1 cellular context compared by ENCODE assay signal in the genomic region with DNA sequence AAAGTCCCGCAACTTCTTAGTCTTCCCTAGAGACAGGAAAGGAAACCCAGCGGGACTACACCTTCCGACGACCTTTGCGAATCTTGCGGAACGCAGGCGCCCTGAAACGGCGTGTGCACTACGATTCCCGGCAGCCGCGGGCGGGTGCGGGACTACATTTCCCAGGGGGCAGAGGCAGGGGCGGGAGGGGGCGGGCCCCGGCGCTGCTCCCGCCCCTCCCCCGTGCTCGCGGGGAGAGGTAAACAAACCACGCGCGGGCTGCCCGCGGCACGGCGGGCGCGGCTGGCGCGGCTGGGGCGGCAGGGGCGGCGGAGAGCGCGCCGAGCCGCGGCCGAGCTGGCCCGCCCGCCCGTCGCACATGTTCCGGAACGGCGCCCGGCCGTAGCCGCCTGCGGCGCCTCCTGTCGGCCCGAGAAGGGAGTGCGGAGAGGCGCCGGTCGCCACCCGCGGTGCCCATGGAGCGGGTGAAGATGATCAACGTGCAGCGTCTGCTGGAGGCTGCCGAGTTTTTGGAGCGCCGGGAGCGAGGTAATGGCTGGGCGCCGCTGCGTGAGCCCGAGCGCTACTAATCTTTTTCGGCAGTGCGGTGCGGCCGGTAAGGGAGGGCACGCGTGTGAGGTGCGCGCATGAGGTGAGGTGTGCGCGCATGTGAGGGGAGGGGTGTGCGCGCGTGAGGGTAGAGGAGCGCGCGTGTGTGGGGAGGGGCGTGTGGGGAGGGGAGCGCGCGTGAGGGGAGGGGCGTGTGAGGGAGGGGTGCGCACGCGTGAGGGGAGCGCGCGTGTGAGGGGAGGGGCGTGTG.
A peak's percentile ranks its signal among the peaks of the same experiment; 100 is the strongest.
TF ChIP-seq lines count a peak whose summit lies in the region.

No MANE protein-coding gene starts in this region.

TF ChIP-seq in HepG2, 621 proteins besides CTCF, POLR2A, EP300 and RAD21 (continued from another document and continues in another):
- TF ChIP-seq ZNF512 (CRISPR knock-in tag; IDR thresholded peaks at IDR 0.05) = no peak
- TF ChIP-seq ZBTB46 (CRISPR knock-in tag; IDR thresholded peaks at IDR 0.05; ENCODE audit: borderline replicate concordance) = no peak
- TF ChIP-seq PLRG1 (conservative IDR thresholded peaks at IDR 0.05) = no peak
- no peak for TF ChIP-seq REPIN1 (CRISPR knock-in tag; IDR thresholded peaks at IDR 0.05; ENCODE audit: borderline replicate concordance, low read depth)
- no peak for TF ChIP-seq ZNF777 (CRISPR knock-in tag; IDR thresholded peaks at IDR 0.05)
- no peak for TF ChIP-seq ZNF275 (CRISPR knock-in tag; IDR thresholded peaks at IDR 0.05; ENCODE audit: borderline replicate concordance)
- no peak; the same call in 1 of the 2 replicates for TF ChIP-seq TAF1 (CRISPR knock-in tag; IDR thresholded peaks at IDR 0.05)
- no peak for TF ChIP-seq ZNF546 (CRISPR knock-in tag; conservative IDR thresholded peaks at IDR 0.05)
- TF ChIP-seq THAP8 (CRISPR knock-in tag; IDR thresholded peaks at IDR 0.05; ENCODE audit: borderline replicate concordance) = no peak
- TF ChIP-seq KDM1A (CRISPR knock-in tag; IDR thresholded peaks at IDR 0.05) = no peak
- TF ChIP-seq SRY (CRISPR knock-in tag; IDR thresholded peaks at IDR 0.05) = no peak
- TF ChIP-seq PHF8 (CRISPR knock-in tag; IDR thresholded peaks at IDR 0.05) = peak; percentile 72
- TF ChIP-seq, protein P1, sequence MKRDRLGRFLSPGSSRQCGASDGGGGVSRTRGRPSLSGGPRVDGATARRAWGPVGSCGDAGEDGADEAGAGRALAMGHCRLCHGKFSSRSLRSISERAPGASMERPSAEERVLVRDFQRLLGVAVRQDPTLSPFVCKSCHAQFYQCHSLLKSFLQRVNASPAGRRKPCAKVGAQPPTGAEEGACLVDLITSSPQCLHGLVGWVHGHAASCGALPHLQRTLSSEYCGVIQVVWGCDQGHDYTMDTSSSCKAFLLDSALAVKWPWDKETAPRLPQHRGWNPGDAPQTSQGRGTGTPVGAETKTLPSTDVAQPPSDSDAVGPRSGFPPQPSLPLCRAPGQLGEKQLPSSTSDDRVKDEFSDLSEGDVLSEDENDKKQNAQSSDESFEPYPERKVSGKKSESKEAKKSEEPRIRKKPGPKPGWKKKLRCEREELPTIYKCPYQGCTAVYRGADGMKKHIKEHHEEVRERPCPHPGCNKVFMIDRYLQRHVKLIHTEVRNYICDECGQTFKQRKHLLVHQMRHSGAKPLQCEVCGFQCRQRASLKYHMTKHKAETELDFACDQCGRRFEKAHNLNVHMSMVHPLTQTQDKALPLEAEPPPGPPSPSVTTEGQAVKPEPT (CRISPR knock-in tag; IDR thresholded peaks at IDR 0.05; ENCODE audit: low read depth) = no peak
- TF ChIP-seq, protein P2, sequence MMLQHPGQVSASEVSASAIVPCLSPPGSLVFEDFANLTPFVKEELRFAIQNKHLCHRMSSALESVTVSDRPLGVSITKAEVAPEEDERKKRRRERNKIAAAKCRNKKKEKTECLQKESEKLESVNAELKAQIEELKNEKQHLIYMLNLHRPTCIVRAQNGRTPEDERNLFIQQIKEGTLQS (CRISPR knock-in tag; IDR thresholded peaks at IDR 0.05) = no peak
- TF ChIP-seq ZNF30 (CRISPR knock-in tag; IDR thresholded peaks at IDR 0.05) = no peak
- no peak for TF ChIP-seq ZUFSP (CRISPR knock-in tag; IDR thresholded peaks at IDR 0.05; ENCODE audit: borderline replicate concordance)
- TF ChIP-seq ZNF841 (CRISPR knock-in tag; IDR thresholded peaks at IDR 0.05; ENCODE audit: borderline replicate concordance) = no peak
- no peak for TF ChIP-seq ZSCAN9 (CRISPR knock-in tag; IDR thresholded peaks at IDR 0.05; ENCODE audit: borderline replicate concordance)
- TF ChIP-seq RELA (CRISPR knock-in tag; IDR thresholded peaks at IDR 0.05) = no peak
- TF ChIP-seq KLF11 (CRISPR knock-in tag; IDR thresholded peaks at IDR 0.05) = no peak
- TF ChIP-seq, protein P3, sequence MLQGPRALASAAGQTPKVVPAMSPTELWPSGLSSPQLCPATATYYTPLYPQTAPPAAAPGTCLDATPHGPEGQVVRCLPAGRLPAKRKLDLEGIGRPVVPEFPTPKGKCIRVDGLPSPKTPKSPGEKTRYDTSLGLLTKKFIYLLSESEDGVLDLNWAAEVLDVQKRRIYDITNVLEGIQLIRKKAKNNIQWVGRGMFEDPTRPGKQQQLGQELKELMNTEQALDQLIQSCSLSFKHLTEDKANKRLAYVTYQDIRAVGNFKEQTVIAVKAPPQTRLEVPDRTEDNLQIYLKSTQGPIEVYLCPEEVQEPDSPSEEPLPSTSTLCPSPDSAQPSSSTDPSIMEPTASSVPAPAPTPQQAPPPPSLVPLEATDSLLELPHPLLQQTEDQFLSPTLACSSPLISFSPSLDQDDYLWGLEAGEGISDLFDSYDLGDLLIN (CRISPR knock-in tag; IDR thresholded peaks at IDR 0.05; ENCODE audit: borderline replicate concordance) = 0 out of 2 replicates have a peak, but pooled peaks have one; percentile 61
- TF ChIP-seq ZNF10 (CRISPR knock-in tag; IDR thresholded peaks at IDR 0.05; ENCODE audit: borderline replicate concordance, low read depth) = no peak
- TF ChIP-seq NR2C2 (CRISPR knock-in tag; IDR thresholded peaks at IDR 0.05; ENCODE audit: borderline replicate concordance) = peak; percentile 68
- no peak for TF ChIP-seq GFI1 (CRISPR knock-in tag; IDR thresholded peaks at IDR 0.05; ENCODE audit: borderline replicate concordance)
- TF ChIP-seq ZNF761 (CRISPR knock-in tag; conservative IDR thresholded peaks at IDR 0.05) = no peak
- TF ChIP-seq ZNF580 (CRISPR knock-in tag; IDR thresholded peaks at IDR 0.05; ENCODE audit: borderline replicate concordance, low read depth) = no peak
- TF ChIP-seq ZNF607 (CRISPR knock-in tag; IDR thresholded peaks at IDR 0.05; ENCODE audit: borderline replicate concordance) = no peak
- TF ChIP-seq CHD2 (IDR thresholded peaks at IDR 0.05; ENCODE audit: low read depth, low read length) = peak; percentile 71
- no peak for TF ChIP-seq KLF13 (CRISPR knock-in tag; IDR thresholded peaks at IDR 0.05)
- no peak for TF ChIP-seq ZBTB43 (CRISPR knock-in tag; conservative IDR thresholded peaks at IDR 0.05)
- TF ChIP-seq, protein P4, sequence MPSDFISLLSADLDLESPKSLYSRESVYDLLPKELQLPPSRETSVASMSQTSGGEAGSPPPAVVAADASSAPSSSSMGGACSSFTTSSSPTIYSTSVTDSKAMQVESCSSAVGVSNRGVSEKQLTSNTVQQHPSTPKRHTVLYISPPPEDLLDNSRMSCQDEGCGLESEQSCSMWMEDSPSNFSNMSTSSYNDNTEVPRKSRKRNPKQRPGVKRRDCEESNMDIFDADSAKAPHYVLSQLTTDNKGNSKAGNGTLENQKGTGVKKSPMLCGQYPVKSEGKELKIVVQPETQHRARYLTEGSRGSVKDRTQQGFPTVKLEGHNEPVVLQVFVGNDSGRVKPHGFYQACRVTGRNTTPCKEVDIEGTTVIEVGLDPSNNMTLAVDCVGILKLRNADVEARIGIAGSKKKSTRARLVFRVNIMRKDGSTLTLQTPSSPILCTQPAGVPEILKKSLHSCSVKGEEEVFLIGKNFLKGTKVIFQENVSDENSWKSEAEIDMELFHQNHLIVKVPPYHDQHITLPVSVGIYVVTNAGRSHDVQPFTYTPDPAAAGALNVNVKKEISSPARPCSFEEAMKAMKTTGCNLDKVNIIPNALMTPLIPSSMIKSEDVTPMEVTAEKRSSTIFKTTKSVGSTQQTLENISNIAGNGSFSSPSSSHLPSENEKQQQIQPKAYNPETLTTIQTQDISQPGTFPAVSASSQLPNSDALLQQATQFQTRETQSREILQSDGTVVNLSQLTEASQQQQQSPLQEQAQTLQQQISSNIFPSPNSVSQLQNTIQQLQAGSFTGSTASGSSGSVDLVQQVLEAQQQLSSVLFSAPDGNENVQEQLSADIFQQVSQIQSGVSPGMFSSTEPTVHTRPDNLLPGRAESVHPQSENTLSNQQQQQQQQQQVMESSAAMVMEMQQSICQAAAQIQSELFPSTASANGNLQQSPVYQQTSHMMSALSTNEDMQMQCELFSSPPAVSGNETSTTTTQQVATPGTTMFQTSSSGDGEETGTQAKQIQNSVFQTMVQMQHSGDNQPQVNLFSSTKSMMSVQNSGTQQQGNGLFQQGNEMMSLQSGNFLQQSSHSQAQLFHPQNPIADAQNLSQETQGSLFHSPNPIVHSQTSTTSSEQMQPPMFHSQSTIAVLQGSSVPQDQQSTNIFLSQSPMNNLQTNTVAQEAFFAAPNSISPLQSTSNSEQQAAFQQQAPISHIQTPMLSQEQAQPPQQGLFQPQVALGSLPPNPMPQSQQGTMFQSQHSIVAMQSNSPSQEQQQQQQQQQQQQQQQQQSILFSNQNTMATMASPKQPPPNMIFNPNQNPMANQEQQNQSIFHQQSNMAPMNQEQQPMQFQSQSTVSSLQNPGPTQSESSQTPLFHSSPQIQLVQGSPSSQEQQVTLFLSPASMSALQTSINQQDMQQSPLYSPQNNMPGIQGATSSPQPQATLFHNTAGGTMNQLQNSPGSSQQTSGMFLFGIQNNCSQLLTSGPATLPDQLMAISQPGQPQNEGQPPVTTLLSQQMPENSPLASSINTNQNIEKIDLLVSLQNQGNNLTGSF (CRISPR knock-in tag; IDR thresholded peaks at IDR 0.05) = no peak
- TF ChIP-seq ZBTB14 (CRISPR knock-in tag; IDR thresholded peaks at IDR 0.05) = no peak; the same call in 1 of the 2 replicates
- TF ChIP-seq ZFP62 (CRISPR knock-in tag; IDR thresholded peaks at IDR 0.05) = no peak
- peak; percentile 47 for TF ChIP-seq HDAC1 (CRISPR knock-in tag; IDR thresholded peaks at IDR 0.05)
- TF ChIP-seq ZNF232 (CRISPR knock-in tag; IDR thresholded peaks at IDR 0.05; ENCODE audit: borderline replicate concordance) = 0 out of 2 replicates have a peak, but pooled peaks have one; percentile 59
- no peak for TF ChIP-seq JUND (CRISPR knock-in tag; IDR thresholded peaks at IDR 0.05)
- TF ChIP-seq MEIS2 (CRISPR knock-in tag; IDR thresholded peaks at IDR 0.05) = no peak
- TF ChIP-seq ZNF598 (CRISPR knock-in tag; IDR thresholded peaks at IDR 0.05; ENCODE audit: borderline replicate concordance) = no peak
